Comparison of ENCODE assay signal across 20 cellular contexts in the genomic region with DNA sequence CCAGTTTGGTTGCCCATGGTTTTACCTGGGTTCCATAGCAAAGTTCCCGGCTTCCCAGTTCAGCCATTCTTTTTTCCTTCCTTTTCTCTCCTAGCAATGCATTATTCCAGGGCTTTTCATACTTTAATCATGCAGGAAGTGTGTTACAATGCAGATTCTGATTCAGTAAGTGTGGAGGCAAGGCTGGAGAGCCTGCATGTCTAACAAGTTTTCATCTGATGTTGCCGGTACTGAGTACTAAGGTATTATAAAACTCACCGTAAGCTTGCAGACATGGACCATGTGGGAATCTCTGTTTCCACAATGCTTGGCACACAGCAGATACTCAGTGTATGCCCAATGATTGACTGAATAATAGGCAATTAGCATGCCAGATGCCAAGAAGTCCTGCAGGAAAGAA.
DNase-seq lines count a peak whose midpoint lies in the region; ATAC-seq, FAIRE-seq and TF ChIP-seq lines count a peak whose summit lies in the region.
"Had no signal": no experiment of that assay in that cellular context is flagged by ENCODE, and none has a peak within 500 bp of the region (broad histone marks: within the 10 kb centered on the region; RNA-seq: fewer than 3 reads in every experiment).

No MANE protein-coding gene starts in this region.

- CTCF ChIA-PET in A549 (lab: Yijun Ruan, JAX): interaction anchor here (0.9 to 5.0 kb wide), 4 partner anchors 11 to 258 kb away, joined by 3 to 30 read pairs (median 4); no protein-coding TSS in a partner anchor
- CTCF ChIA-PET in HCT116 (lab: Charles Lee): no interaction called here
- CTCF ChIA-PET in K562 (lab: Yijun Ruan, JAX; ENCODE audit: low intra/inter-chr PET ratio): no interaction called here
- CTCF ChIA-PET in T-cell (lab: Charles Lee): no interaction called here

- TF ChIP-seq RAD21 in A549 (conservative IDR thresholded peaks at IDR 0.05 in 1 of 2, IDR thresholded peaks at IDR 0.05 in 1 of 2): no peak
- no peak for TF ChIP-seq RAD21 in HCT116 (IDR thresholded peaks at IDR 0.05; ENCODE audit: low read depth)
- no peak for TF ChIP-seq RAD21 in K562 (CRISPR knock-in tag; conservative IDR thresholded peaks at IDR 0.05 in 1 of 2, IDR thresholded peaks at IDR 0.05 in 1 of 2)

- BruUV-seq in HCT116 (replicated peaks; lab: Mats Ljungman, UMichigan) (TSS peak; percentile 98), K562 (replicated peaks; lab: Mats Ljungman, UMichigan) (no TSS peak)

- FAIRE-seq in A549 (lab: Jason Lieb, UNC) (no peak), K562 (lab: Jason Lieb, UNC) (no peak)
- FAIRE-seq: GM12878, HTR-8/SVneo had no signal

- H4K20me1 ChIP-seq in HCT116 (ENCODE audit: insufficient read depth) (no peaks in the 10 kb centered on the region), K562 (replicated peaks; ENCODE audit: control insufficient read depth, insufficient read depth, low read length) (no peaks in the 10 kb centered on the region)
- H4K20me1 ChIP-seq: BLaER1 had no signal

- H3K9me3 Mint-ChIP-seq in T-cell: peaks cover 16 to 22% (median 20%) of the 10 kb centered on the region in 3 donors

- H3K4me1 Mint-ChIP-seq in T-cell: no peaks in the 10 kb centered on the region
- H3K4me1 Mint-ChIP-seq: CD4-positive, alpha-beta memory T cell had no signal

- no peak for TF ChIP-seq EP300 in A549 (IDR thresholded peaks at IDR 0.05)
- no peak for TF ChIP-seq EP300 in K562 (IDR thresholded peaks at IDR 0.05; ENCODE audit: low read length)

- no peak overlapping the region for H3K4me3 Mint-ChIP-seq in T-cell
- H3K4me3 Mint-ChIP-seq: CD4-positive, alpha-beta memory T cell had no signal

- peak overlapping the region; percentile 84 to 85 for H3K27ac ChIP-seq in A549
- peak overlapping the region; percentile 61; the same call in 1 of the 2 replicates for H3K27ac ChIP-seq in HCT116 (ENCODE audit: low read depth, low read length)
- peak overlapping the region; percentile 73; the same call in 2 of the 3 replicates for H3K27ac ChIP-seq in K562 (ENCODE audit: extremely low read depth, low read depth, low read length)
- H3K27ac ChIP-seq in esophagus squamous epithelium: peak overlapping the region; percentile 1 to 79 (median 66)
- H3K27ac ChIP-seq: BLaER1, RWPE1 had no signal

- TF ChIP-seq CTCF in A549 (IDR thresholded peaks at IDR 0.05) (no peak), HCT116 (IDR thresholded peaks at IDR 0.05 in 2 of 3, conservative IDR thresholded peaks at IDR 0.05 in 1 of 3; ENCODE audit: borderline replicate concordance in 1 of 3, insufficient read depth in 1 of 3, low read depth in 2 of 3, low read length in 2 of 3) (no peak), K562 (IDR thresholded peaks at IDR 0.05 in 2 of 3, conservative IDR thresholded peaks at IDR 0.05 in 1 of 3; ENCODE audit: insufficient read depth in 2 of 3, low read depth in 1 of 3, low read length in 3 of 3) (no peak), esophagus squamous epithelium (IDR thresholded peaks at IDR 0.05) (no peak)

- no peak overlapping the region for H3K27ac Mint-ChIP-seq in T-cell
- H3K27ac Mint-ChIP-seq: CD4-positive, alpha-beta memory T cell had no signal

- H2AFZ ChIP-seq in HCT116 (ENCODE audit: low read depth, low read length, poor library complexity, severe bottlenecking) (no peak overlapping the region), K562 (ENCODE audit: low read depth, low read length) (no peak overlapping the region)

- H3K4me3 ChIP-seq in A549 (no peak overlapping the region), HCT116 (replicated peaks in 1 of 2; ENCODE audit: low read depth in 1 of 2, low read length in 2 of 2) (no peak overlapping the region), K562 (no peak overlapping the region), esophagus squamous epithelium (no peak overlapping the region)
- H3K4me3 ChIP-seq: BLaER1, GM12878, MG63 had no signal

- 96% methylated on average over 3 of the region's 3 CpGs for WGBS in A549 (ENCODE audit: missing lambda C conversion rate)
- WGBS in K562 (ENCODE audit: insufficient coverage, low coverage, missing lambda C conversion rate): 64% methylated on average over 3 of the region's 3 CpGs
- 54 to 87% methylated on average over 3 of the region's 3 CpGs for WGBS in esophagus squamous epithelium, 2 donors

- H3K27me3 Mint-ChIP-seq in T-cell: peaks cover 11 to 12% of the 10 kb centered on the region in 2 donors

- TF ChIP-seq POLR2A in A549 (IDR thresholded peaks at IDR 0.05; ENCODE audit: low read length): no peak
- TF ChIP-seq POLR2A in HCT116 (IDR thresholded peaks at IDR 0.05; ENCODE audit: borderline replicate concordance, extremely low read depth, insufficient read depth, insufficient read length): no peak
- TF ChIP-seq POLR2A in K562 (conservative IDR thresholded peaks at IDR 0.05): no peak
- TF ChIP-seq POLR2A in esophagus squamous epithelium (IDR thresholded peaks at IDR 0.05): no peak

- H3K79me2 ChIP-seq in HCT116 (ENCODE audit: insufficient read depth, low read length) (no peaks in the 10 kb centered on the region), K562 (ENCODE audit: control insufficient read depth, insufficient read depth, low read length) (no peaks in the 10 kb centered on the region)

- POLR2A ChIA-PET in A549 (lab: Yijun Ruan, JAX) (no interaction called here), HCT116 (lab: Charles Lee) (no interaction called here), K562 (lab: Yijun Ruan, JAX) (interaction anchor here (1.0 to 1.1 kb wide), 2 partner anchors 9 to 12 kb away, joined by 4 read pairs; no protein-coding TSS in a partner anchor), T-cell (lab: Charles Lee) (no interaction called here)

- H3K27me3 ChIP-seq in HCT116 (ENCODE audit: insufficient read depth, low read length) (no peaks in the 10 kb centered on the region), K562 (ENCODE audit: control insufficient read depth in 2 of 2, insufficient read depth in 2 of 2, low read length in 2 of 2) (peaks cover 0 to 6% of the 10 kb centered on the region in 2 experiments; a peak in 1 of 5 replicates), esophagus squamous epithelium (no peaks in the 10 kb centered on the region)
- H3K27me3 ChIP-seq: BLaER1, MG63 had no signal

- DNase-seq in A549 (ENCODE audit: low read depth in 1 of 2, low spot score in 1 of 2) (no peak), HCT116 (ENCODE audit: low read depth, low spot score) (no peak), K562 (ENCODE audit: extremely low read depth in 1 of 4, low spot score in 3 of 4) (no peak), esophagus squamous epithelium (lab: John Stamatoyannopoulos, UW) (no peak), T-cell (no peak), NCI-H526 treated with DMSO at 0.1 percent for 48 hours (lab: John Stamatoyannopoulos, UW) (no peak)
- DNase-seq: CD4-positive, alpha-beta memory T cell; Karpas-422; NCI-H1048; NCI-H1436 treated with DMSO at 0.1 percent for 48 hours; NCI-H2081; NCI-H774; SIG-M5 had no signal

- peaks cover 44% of the 10 kb centered on the region for H3K9me3 ChIP-seq in A549
- H3K9me3 ChIP-seq in HCT116 (ENCODE audit: control insufficient read depth in 1 of 2, insufficient read depth in 1 of 2, low read depth in 1 of 2, low read length in 2 of 2): peaks cover 5 to 12% of the 10 kb centered on the region in 2 experiments; a peak in 3 of 4 replicates
- H3K9me3 ChIP-seq in K562 (replicated peaks; ENCODE audit: control insufficient read depth, insufficient read depth, low read depth, low read length): peaks cover 10% of the 10 kb centered on the region; the same call in 1 of the 2 replicates
- H3K9me3 ChIP-seq in esophagus squamous epithelium: peaks cover 0 to 29% (median 19%) of the 10 kb centered on the region in 3 donors

- H3K9ac ChIP-seq in HCT116 (ENCODE audit: low read length) (peak overlapping the region; percentile 32; the same call in 1 of the 2 replicates), K562 (ENCODE audit: insufficient read depth in 1 of 2, low read depth in 2 of 2, low read length in 2 of 2) (no peak overlapping the region)
- H3K9ac ChIP-seq: BLaER1 had no signal

- ATAC-seq in A549: no peak
- ATAC-seq in HCT116: no peak
- no peak for ATAC-seq in K562
- ATAC-seq in HG03342 (IDR thresholded peaks at IDR 0.05; ENCODE audit: unreplicated experiment): no peak
- no peak for ATAC-seq in GM18517 (IDR thresholded peaks at IDR 0.05; ENCODE audit: unreplicated experiment)
- no peak for ATAC-seq in T-cell (replicated peaks in 1 of 4)
- ATAC-seq: GM12878 had no signal

- intact Hi-C loops in HCT116 (cut with micrococcal nuclease): no loop called here
- intact Hi-C loops in K562 (cut with micrococcal nuclease): no loop called here
- intact Hi-C loops in esophagus squamous epithelium (cut with DNase I): no loop called here

- H3K9me1 ChIP-seq in K562 (ENCODE audit: control insufficient read depth, insufficient read depth, low read length): no peaks in the 10 kb centered on the region

- RAD21 ChIA-PET in HCT116 (lab: Charles Lee; ENCODE audit: low non-redundant PET in 1 of 2, low total read pairs in 2 of 2, uncharacterized antibody in 2 of 2, unreplicated experiment in 2 of 2): interaction anchor here in 1 of 2 experiments (0.9 kb wide), 1 partner anchor 92 kb away, joined by 3 read pairs; no protein-coding TSS in a partner anchor

- in situ Hi-C loops in K562 (cut with MboI): no loop called here

- no peaks in the 10 kb centered on the region for H3K9me2 ChIP-seq in HCT116 (ENCODE audit: insufficient read depth)

- H3K4me2 ChIP-seq in A549 (peak overlapping the region; percentile 12; the same call in 1 of the 3 replicates), HCT116 (ENCODE audit: low read length) (peak overlapping the region; percentile 39), K562 (ENCODE audit: insufficient read depth, low read length) (no peak overlapping the region)
- H3K4me2 ChIP-seq: BLaER1 had no signal

- H3K36me3 Mint-ChIP-seq in T-cell: no peaks in the 10 kb centered on the region
- H3K36me3 Mint-ChIP-seq: CD4-positive, alpha-beta memory T cell had no signal

- H3K36me3 ChIP-seq in HCT116 (ENCODE audit: control insufficient read depth in 1 of 2, insufficient read depth in 2 of 2, low read length in 2 of 2) (no peaks in the 10 kb centered on the region), K562 (ENCODE audit: control insufficient read depth, insufficient read depth, low read length) (no peaks in the 10 kb centered on the region), esophagus squamous epithelium (no peaks in the 10 kb centered on the region)
- H3K36me3 ChIP-seq: BLaER1, MG63 had no signal

- H3K4me1 ChIP-seq in A549 (0 out of 3 replicates have a peak, but pooled peaks cover 4% of the 10 kb centered on the region), HCT116 (ENCODE audit: control insufficient read depth in 1 of 2, insufficient read depth in 2 of 2, low read length in 2 of 2) (peaks cover 0 to 41% of the 10 kb centered on the region in 2 experiments; a peak in 2 of 4 replicates), K562 (replicated peaks in 1 of 2; ENCODE audit: control insufficient read depth in 2 of 2, insufficient read depth in 2 of 2, low read length in 2 of 2) (peaks cover 0 to 7% of the 10 kb centered on the region in 2 experiments; a peak in 2 of 5 replicates), esophagus squamous epithelium (peaks cover 0 to 22% (median 3%) of the 10 kb centered on the region in 3 donors)
- H3K4me1 ChIP-seq: BLaER1 had no signal

TF ChIP-seq in A549, 52 proteins besides CTCF, POLR2A, EP300 and RAD21 (continues in another document):
- no peak for TF ChIP-seq MAFK (IDR thresholded peaks at IDR 0.05; ENCODE audit: partially characterized antibody)

TF ChIP-seq in HCT116, 20 proteins besides CTCF, POLR2A, EP300 and RAD21 (continues in another document):
- no peak for TF ChIP-seq SP1 (IDR thresholded peaks at IDR 0.05; ENCODE audit: low read depth)
